Comparison of ENCODE assay signal across 8 cellular contexts in the genomic region with DNA sequence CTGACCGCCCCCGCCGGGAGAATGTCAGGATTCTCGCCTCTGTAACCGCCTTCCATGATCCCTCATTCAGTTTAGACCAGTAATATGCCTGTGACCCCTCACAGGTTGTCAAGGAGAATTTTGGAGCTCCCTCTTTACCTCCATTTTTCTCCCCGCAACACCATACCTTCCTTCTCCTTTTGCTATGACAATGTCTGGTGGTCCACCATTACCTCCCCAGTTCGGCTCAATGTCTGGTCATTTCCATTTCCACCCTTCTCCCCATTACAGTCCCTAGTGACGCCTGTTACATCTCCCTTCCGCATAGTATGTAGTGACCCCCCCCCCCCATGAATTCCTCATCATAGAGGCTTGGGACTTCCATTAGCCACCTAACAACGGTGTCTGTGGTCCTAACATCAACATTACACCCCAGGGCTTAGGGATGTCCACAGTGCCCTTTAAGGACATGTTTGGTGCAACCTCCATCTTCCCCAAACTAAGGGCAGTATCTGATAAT. TPM values are rescaled to one million over a fixed set of nuclear protein-coding genes. Genes with fewer than 3 reads are reported as not detected.
DNase-seq lines count a peak whose midpoint lies in the region; ATAC-seq, FAIRE-seq and TF ChIP-seq lines count a peak whose summit lies in the region.

No MANE protein-coding gene starts in this region.

- no peak for TF ChIP-seq RAD21 in GM12878 (IDR thresholded peaks at IDR 0.05; ENCODE audit: insufficient read depth, low read depth, low read length)

- no peak for TF ChIP-seq POLR2A in GM12878 (IDR thresholded peaks at IDR 0.05; ENCODE audit: low read depth, low read length)
- no peak for TF ChIP-seq POLR2A in transverse colon (IDR thresholded peaks at IDR 0.05)

- no peaks in the 10 kb centered on the region for H3K9me3 ChIP-seq in GM12878 (replicated peaks; ENCODE audit: control insufficient read depth, insufficient read depth, low read length)
- no peaks in the 10 kb centered on the region for H3K9me3 ChIP-seq in lower lobe of right lung
- no peaks in the 10 kb centered on the region for H3K9me3 ChIP-seq in transverse colon

- H3K27me3 Mint-ChIP-seq in activated naive CD4-positive, alpha-beta T cell treated with anti-CD3 and anti-CD28 coated beads, Interleukin-2, amount 10 ng/mL, durations not matched to agents 7 days and 5 days: no peaks in the 10 kb centered on the region

- no peaks in the 10 kb centered on the region for H3K27me3 ChIP-seq in GM12878 (replicated peaks in 1 of 2; ENCODE audit: control insufficient read depth in 2 of 2, insufficient read depth in 2 of 2, low read length in 1 of 2)
- H3K27me3 ChIP-seq in lower lobe of right lung (ENCODE audit: low read depth): no peaks in the 10 kb centered on the region
- no peaks in the 10 kb centered on the region for H3K27me3 ChIP-seq in transverse colon

- POLR2A ChIA-PET in GM12878 (lab: Charles Lee): no interaction called here

- SMC1A ChIA-PET in GM12878 (lab: Charles Lee; ENCODE audit: uncharacterized antibody, unreplicated experiment): interaction anchor here (1.4 to 2.0 kb wide), 2 partner anchors 80 to 89 kb away, joined by 3 to 4 read pairs; a partner anchor contains a TSS

- no peaks in the 10 kb centered on the region; the same call in 1 of the 2 replicates for H3K4me1 ChIP-seq in GM12878 (ENCODE audit: control insufficient read depth, insufficient read depth, low read length)
- peaks cover 15% of the 10 kb centered on the region for H3K4me1 ChIP-seq in lower lobe of right lung
- peaks cover 0 to 32% (median 6%) of the 10 kb centered on the region in 4 donors for H3K4me1 ChIP-seq in transverse colon

- no peaks in the 10 kb centered on the region for H3K9me3 Mint-ChIP-seq in activated naive CD4-positive, alpha-beta T cell treated with anti-CD3 and anti-CD28 coated beads, Interleukin-2, amount 10 ng/mL, durations not matched to agents 7 days and 5 days

- no peak overlapping the region for H2AFZ ChIP-seq in GM12878 (ENCODE audit: control insufficient read depth, low read depth, low read length)

- H3K4me3 Mint-ChIP-seq in activated naive CD4-positive, alpha-beta T cell treated with anti-CD3 and anti-CD28 coated beads, Interleukin-2, amount 10 ng/mL, durations not matched to agents 7 days and 5 days: peak overlapping the region; percentile 81

- H4K20me1 ChIP-seq in GM12878 (ENCODE audit: control insufficient read depth, insufficient read depth): no peaks in the 10 kb centered on the region

- peak overlapping the region; percentile 96 for H3K27ac Mint-ChIP-seq in activated naive CD4-positive, alpha-beta T cell treated with anti-CD3 and anti-CD28 coated beads, Interleukin-2, amount 10 ng/mL, durations not matched to agents 7 days and 5 days

- no peak for TF ChIP-seq EP300 in GM12878 (IDR thresholded peaks at IDR 0.05; ENCODE audit: borderline replicate concordance in 1 of 2, control insufficient read depth in 1 of 2, low read depth in 2 of 2, low read length in 2 of 2)
- TF ChIP-seq EP300 in transverse colon (IDR thresholded peaks at IDR 0.05; ENCODE audit: low read depth): no peak

- 28% methylated on average over 10 of the region's 10 CpGs for WGBS in GM12878 (ENCODE audit: insufficient coverage, insufficient replicate concordance, low lambda C conversion rate, missing lambda C conversion rate)
- 45% methylated on average over 10 of the region's 10 CpGs; no CpG with 5 or more reads in 1 of the 2 donors for WGBS in transverse colon (ENCODE audit: low coverage in 1 of 2), 2 donors

- no peak; the same call in 2 of the 3 replicates for ATAC-seq in GM12878
- no peak for ATAC-seq in lower lobe of right lung
- no peak for ATAC-seq in HG02623 (IDR thresholded peaks at IDR 0.05; ENCODE audit: unreplicated experiment)
- no peak for ATAC-seq in HG02885 (IDR thresholded peaks at IDR 0.05; ENCODE audit: poor library complexity, unreplicated experiment)
- ATAC-seq in GM21381 (IDR thresholded peaks at IDR 0.05; ENCODE audit: unreplicated experiment): no peak

- peak overlapping the region; percentile 54 for H3K9ac ChIP-seq in GM12878 (ENCODE audit: control insufficient read depth, insufficient read depth, low read length)

- peaks cover 16% of the 10 kb centered on the region for H3K36me3 Mint-ChIP-seq in activated naive CD4-positive, alpha-beta T cell treated with anti-CD3 and anti-CD28 coated beads, Interleukin-2, amount 10 ng/mL, durations not matched to agents 7 days and 5 days

- peak overlapping the region; percentile 70 for H3K4me3 ChIP-seq in GM12878
- H3K4me3 ChIP-seq in lower lobe of right lung: peak overlapping the region; percentile 70
- peak overlapping the region; percentile 52 to 78 (median 66) for H3K4me3 ChIP-seq in transverse colon

- in situ Hi-C loops in GM12878 (cut with MboI): loop anchor here (10.0 kb wide), 2 partner anchors 83 to 463 kb away; no protein-coding TSS in a partner anchor
- in situ Hi-C loops in transverse colon (cut with MboI; ENCODE audit: low pct_ligation_motif_present in 1 of 4, low pct_unique_long_range_greater_than_20kb in 1 of 4, low sequenced_read_pairs in 3 of 4): loop anchor here in 1 of 4 donors (10.0 kb wide), 1 partner anchor 83 kb away; no protein-coding TSS in a partner anchor

- CTCF ChIA-PET in activated naive CD4-positive, alpha-beta T cell treated with anti-CD3 and anti-CD28 coated beads, Interleukin-2, amount 10 ng/mL, durations not matched to agents 7 days and 5 days (lab: Charles Lee): interaction anchor here (0.8 to 2.3 kb wide), 3 partner anchors 67 to 83 kb away, joined by 3 to 5 read pairs (median 3); no protein-coding TSS in a partner anchor
- CTCF ChIA-PET in GM12878 (lab: Yijun Ruan, JAX): interaction anchor here (0.6 to 2.4 kb wide), 7 partner anchors 67 to 106 kb away, joined by 3 to 10 read pairs (median 3); a partner anchor contains a TSS

- DNase-seq in activated naive CD4-positive, alpha-beta T cell treated with anti-CD3 and anti-CD28 coated beads, Interleukin-2, amount 10 ng/mL, durations not matched to agents 7 days and 5 days: no peak
- no peak for DNase-seq in activated naive CD4-positive, alpha-beta T cell (lab: John Stamatoyannopoulos, UW)
- no peak for DNase-seq in GM12878 (ENCODE audit: low read depth, low spot score)
- DNase-seq in lower lobe of right lung: no peak
- DNase-seq in transverse colon: no peak

- peaks cover 44% of the 10 kb centered on the region for H3K4me1 Mint-ChIP-seq in activated naive CD4-positive, alpha-beta T cell treated with anti-CD3 and anti-CD28 coated beads, Interleukin-2, amount 10 ng/mL, durations not matched to agents 7 days and 5 days

- RAD21 ChIA-PET in GM12878 (lab: Charles Lee; ENCODE audit: unreplicated experiment): interaction anchor here (0.6 to 1.3 kb wide), 3 partner anchors 44 to 87 kb away, joined by 3 to 4 read pairs (median 3); no protein-coding TSS in a partner anchor

- no TSS peak for BruUV-seq in GM12878 (replicated peaks; lab: Mats Ljungman, UMichigan)

- TF ChIP-seq CTCF in GM12878 (IDR thresholded peaks at IDR 0.05 in 2 of 3, conservative IDR thresholded peaks at IDR 0.05 in 1 of 3; ENCODE audit: control insufficient read depth in 2 of 3, extremely low read depth in 1 of 3, insufficient read depth in 1 of 3, low read depth in 3 of 3, low read length in 3 of 3) (no peak), lower lobe of right lung (IDR thresholded peaks at IDR 0.05) (no peak), transverse colon (IDR thresholded peaks at IDR 0.05) (no peak)

- H3K36me3 ChIP-seq in GM12878 (ENCODE audit: control insufficient read depth in 2 of 2, insufficient read depth in 2 of 2, low read length in 1 of 2) (peaks cover 3 to 4% of the 10 kb centered on the region in 2 experiments; a peak in 3 of 4 replicates), lower lobe of right lung (peaks cover 32% of the 10 kb centered on the region), transverse colon (peaks cover 0 to 5% (median 0%) of the 10 kb centered on the region in 4 donors)

- FAIRE-seq in GM12878 (lab: Jason Lieb, UNC): no peak

- peak overlapping the region; percentile 49 for H3K4me2 ChIP-seq in GM12878 (ENCODE audit: control insufficient read depth, insufficient read depth)

- intact Hi-C loops in GM12878 (cut with micrococcal nuclease; ENCODE audit: unreplicated experiment) (loop anchor here (2.0 to 5.0 kb wide), 5 partner anchors 83 to 466 kb away; a partner anchor contains a TSS), lower lobe of right lung (cut with DNase I) (no loop called here), transverse colon (cut with DNase I; ENCODE audit: low total_unique reads) (no loop called here)

- H3K27ac ChIP-seq in GM12878 (ENCODE audit: control insufficient read depth, insufficient read depth) (peak overlapping the region; percentile 63), lower lobe of right lung (peak overlapping the region; percentile 92), transverse colon (peak overlapping the region; percentile 91 to 95 (median 95))

- peaks cover 22% of the 10 kb centered on the region for H3K79me2 ChIP-seq in GM12878 (ENCODE audit: control insufficient read depth, insufficient read depth, low read length)

RNA-seq across cellular contexts. Expression of a gene that starts 0.7 kb away (rescaled TPM):
- total RNA-seq in GM12878 (2013; cell fraction: nucleolus; rRNA removed): 26.6 and 27.5 TPM in 2 replicates
- total RNA-seq in GM12878 (2014; rRNA removed) (22.2 and 25.2 TPM in 2 replicates), GM12878 (2014; rRNA removed; fragmentation: Illumina TruSeq; extraction: Trizol) (20.0 and 22.3 TPM in 2 replicates), GM12878 (2021) (58.3 and 60.2 TPM in 2 replicates), lower lobe of right lung (90.1 TPM), transverse colon (100 to 1,000 TPM in 2 of 4 donors, 10 to 100 TPM in 2; 58.4 to 247 (median 88.3) TPM)
- 20.3 TPM for polyA plus RNA-seq in GM12878 (2011; ENCODE audit: low read depth)
- polyA plus RNA-seq in GM12878 (2011; rRNA removed) (20.7 and 43.0 TPM in 2 replicates), GM12878 (2014; fragmentation: Illumina TruSeq; extraction: Trizol) (26.3 and 35.2 TPM in 2 replicates), GM12878 (2014; fragmentation: Nextera tagmentation; extraction: Ambion mirVana) (10 to 100 TPM in 1 of 2 experiments, 1 to 10 TPM in 1; 5.0 to 13.3 TPM), GM12878 (2014; rRNA removed) (43.8 and 55.4 TPM in 2 replicates), GM12878 (2016; fragmentation: Nextera tagmentation; extraction: Ambion mirVana) (10 to 100 TPM; 74.6 to 79.2 TPM)
- polyA plus RNA-seq in GM12878 (2011; cell fraction: cytosol; rRNA removed): 40.0 and 41.8 TPM in 2 replicates
- polyA plus RNA-seq in GM12878 (2011; cell fraction: nucleus; rRNA removed): 102 and 103 TPM in 2 replicates
- polyA plus RNA-seq in GM12878 (2012): 48.2 and 53.3 TPM in 2 replicates
- 48.6 and 50.8 TPM in 2 replicates for polyA minus RNA-seq in GM12878 (2011; rRNA and poly(A)+ RNA removed)
- 13.9 and 21.6 TPM in 2 replicates for polyA minus RNA-seq in GM12878 (2011; cell fraction: cytosol; rRNA and poly(A)+ RNA removed)
- polyA minus RNA-seq in GM12878 (2011; cell fraction: nucleus; rRNA and poly(A)+ RNA removed): 24.3 and 37.5 TPM in 2 replicates

RNA-seq across cellular contexts. Expression of a gene that starts 20.5 kb away (rescaled TPM):
- 42.1 and 42.8 TPM in 2 replicates for total RNA-seq in GM12878 (2013; cell fraction: nucleolus; rRNA removed)
- total RNA-seq in GM12878 (2014; rRNA removed) (128 and 139 TPM in 2 replicates), GM12878 (2014; rRNA removed; fragmentation: Illumina TruSeq; extraction: Trizol) (106 and 111 TPM in 2 replicates), GM12878 (2021) (130 and 134 TPM in 2 replicates), lower lobe of right lung (189 TPM), transverse colon (10 to 100 TPM; 14.2 to 83.0 (median 43.6) TPM)
- 178 TPM for polyA plus RNA-seq in GM12878 (2011; ENCODE audit: low read depth)
- polyA plus RNA-seq in GM12878 (2011; rRNA removed) (47.1 and 106 TPM in 2 replicates), GM12878 (2014; fragmentation: Illumina TruSeq; extraction: Trizol) (39.3 and 103 TPM in 2 replicates), GM12878 (2014; fragmentation: Nextera tagmentation; extraction: Ambion mirVana) (100 to 1,000 TPM; 312 to 341 TPM), GM12878 (2014; rRNA removed) (101 and 126 TPM in 2 replicates), GM12878 (2016; fragmentation: Nextera tagmentation; extraction: Ambion mirVana) (100 to 1,000 TPM; 160 to 192 TPM)
- 213 and 236 TPM in 2 replicates for polyA plus RNA-seq in GM12878 (2011; cell fraction: cytosol; rRNA removed)
- polyA plus RNA-seq in GM12878 (2011; cell fraction: nucleus; rRNA removed): 50.7 and 72.3 TPM in 2 replicates
- 117 and 122 TPM in 2 replicates for polyA plus RNA-seq in GM12878 (2012)
- 213 and 336 TPM in 2 replicates for polyA minus RNA-seq in GM12878 (2011; rRNA and poly(A)+ RNA removed)
- polyA minus RNA-seq in GM12878 (2011; cell fraction: cytosol; rRNA and poly(A)+ RNA removed): 111 and 121 TPM in 2 replicates
- 20.8 and 27.8 TPM in 2 replicates for polyA minus RNA-seq in GM12878 (2011; cell fraction: nucleus; rRNA and poly(A)+ RNA removed)

RNA-seq across cellular contexts. Expression of a gene that starts 58.0 kb away (rescaled TPM):
- 0.31 and 2.1 TPM in 2 replicates for total RNA-seq in GM12878 (2013; cell fraction: nucleolus; rRNA removed)
- total RNA-seq in GM12878 (2014; rRNA removed): 0.05 and 0.11 TPM in 2 replicates
- total RNA-seq in GM12878 (2014; rRNA removed; fragmentation: Illumina TruSeq; extraction: Trizol): not detected in 2 replicates
- total RNA-seq in GM12878 (2021): 0.21 and 0.43 TPM in 2 replicates
- 1.6 TPM for polyA plus RNA-seq in GM12878 (2011; ENCODE audit: low read depth)
- polyA plus RNA-seq in GM12878 (2011; rRNA removed): 0.27 and 0.30 TPM in 2 replicates
- 0.18 and 0.43 TPM in 2 replicates for polyA plus RNA-seq in GM12878 (2011; cell fraction: cytosol; rRNA removed)
- polyA plus RNA-seq in GM12878 (2011; cell fraction: nucleus; rRNA removed): 0.13 and 0.19 TPM in 2 replicates
- polyA plus RNA-seq in GM12878 (2012): 1.2 and 1.3 TPM in 2 replicates
- 0.16 and 1.5 TPM in 2 replicates for polyA plus RNA-seq in GM12878 (2014; fragmentation: Illumina TruSeq; extraction: Trizol)
- under 1 TPM in 1 of 2 experiments, not detected in 1; 0.09 TPM for polyA plus RNA-seq in GM12878 (2014; fragmentation: Nextera tagmentation; extraction: Ambion mirVana)
- polyA plus RNA-seq in GM12878 (2014; rRNA removed): not detected in 2 replicates
- under 1 TPM; 0.09 to 0.57 TPM for polyA plus RNA-seq in GM12878 (2016; fragmentation: Nextera tagmentation; extraction: Ambion mirVana)
- 0.37 and 0.57 TPM in 2 replicates for polyA minus RNA-seq in GM12878 (2011; rRNA and poly(A)+ RNA removed)
- not detected in 2 replicates for polyA minus RNA-seq in GM12878 (2011; cell fraction: cytosol; rRNA and poly(A)+ RNA removed)
- 0.12 and 0.29 TPM in 2 replicates for polyA minus RNA-seq in GM12878 (2011; cell fraction: nucleus; rRNA and poly(A)+ RNA removed)
- 0.44 TPM for total RNA-seq in lower lobe of right lung
- under 1 TPM; 0.16 to 0.41 (median 0.39) TPM for total RNA-seq in transverse colon
